Comparison of ENCODE assay signal across 18 cellular contexts in genomic region chr4:140837742-140838141, GRCh38.
"Had no signal": no experiment of that assay in that cellular context is flagged by ENCODE, and none has a peak within 500 bp of the region (broad histone marks: within the 10 kb centered on the region; RNA-seq: fewer than 3 reads in every experiment).

No MANE protein-coding gene starts in this region.

- H3K4me1 Mint-ChIP-seq: activated naive CD8-positive, alpha-beta T cell treated with anti-CD3 and anti-CD28 coated beads, Interleukin-2, amount 10 ng/mL, durations not matched to agents 7 days and 5 days had no signal

- H3K9me3 Mint-ChIP-seq: activated CD8-positive, alpha-beta T cell treated with anti-CD3 and anti-CD28 coated beads for 36 hours; activated naive CD8-positive, alpha-beta T cell treated with anti-CD3 and anti-CD28 coated beads, Interleukin-2, amount 10 ng/mL, durations not matched to agents 7 days and 5 days; activated T-cell treated with anti-CD3 and anti-CD28 coated beads, Interleukin-2, amount 50 U/mL, for 72 hours; dendritic cell treated with granulocyte-macrophage colony-stimulating factor and Interleukin-4, amounts not matched to agents 40 ng/mL and 50 ng/mL, for 4 days; stimulated activated naive CD8-positive, alpha-beta T cell treated with anti-CD3 and anti-CD28 coated beads, Interleukin-15, Interleukin-2, amounts not matched to agents 100 ng/mL and 50 ng/mL, for 24 hours had no signal

- H3K27ac Mint-ChIP-seq: activated CD8-positive, alpha-beta T cell treated with anti-CD3 and anti-CD28 coated beads for 36 hours; activated naive CD8-positive, alpha-beta T cell treated with anti-CD3 and anti-CD28 coated beads, Interleukin-2, amount 10 ng/mL, durations not matched to agents 7 days and 5 days; activated T-cell treated with anti-CD3 and anti-CD28 coated beads, Interleukin-2, amount 50 U/mL, for 72 hours; nephron progenitor cell; stimulated activated naive CD8-positive, alpha-beta T cell treated with anti-CD3 and anti-CD28 coated beads, Interleukin-15, Interleukin-2, amounts not matched to agents 100 ng/mL and 50 ng/mL, for 24 hours had no signal

- H3K36me3 Mint-ChIP-seq: activated naive CD8-positive, alpha-beta T cell treated with anti-CD3 and anti-CD28 coated beads, Interleukin-2, amount 10 ng/mL, durations not matched to agents 7 days and 5 days had no signal

- H3K4me3 Mint-ChIP-seq: activated CD8-positive, alpha-beta T cell treated with anti-CD3 and anti-CD28 coated beads for 36 hours; activated naive CD8-positive, alpha-beta T cell treated with anti-CD3 and anti-CD28 coated beads, Interleukin-2, amount 10 ng/mL, durations not matched to agents 7 days and 5 days; activated T-cell treated with anti-CD3 and anti-CD28 coated beads, Interleukin-2, amount 50 U/mL, for 72 hours; dendritic cell treated with granulocyte-macrophage colony-stimulating factor and Interleukin-4, amounts not matched to agents 40 ng/mL and 50 ng/mL, for 4 days; nephron progenitor cell; stimulated activated naive CD8-positive, alpha-beta T cell treated with anti-CD3 and anti-CD28 coated beads, Interleukin-15, Interleukin-2, amounts not matched to agents 100 ng/mL and 50 ng/mL, for 24 hours had no signal

- ATAC-seq: activated CD8-positive, alpha-beta T cell treated with anti-CD3 and anti-CD28 coated beads for 36 hours; activated T-cell treated with anti-CD3 and anti-CD28 coated beads, Interleukin-2, amount 50 U/mL, for 72 hours; left lung; upper lobe of right lung had no signal

- H3K4me3 ChIP-seq: left lung, sigmoid colon, upper lobe of right lung had no signal

- H3K27me3 Mint-ChIP-seq: dendritic cell treated with granulocyte-macrophage colony-stimulating factor and Interleukin-4, amounts not matched to agents 40 ng/mL and 50 ng/mL, for 4 days; stimulated activated naive CD8-positive, alpha-beta T cell treated with anti-CD3 and anti-CD28 coated beads, Interleukin-15, Interleukin-2, amounts not matched to agents 100 ng/mL and 50 ng/mL, for 24 hours had no signal

- DNase-seq: activated CD8-positive, alpha-beta memory T cell treated with anti-CD3 and anti-CD28 coated beads, Interleukin-2, amount 50 U/mL, for 4 hours; activated CD8-positive, alpha-beta T cell treated with anti-CD3 and anti-CD28 coated beads for 36 hours; activated naive CD8-positive, alpha-beta T cell treated with anti-CD3 and anti-CD28 coated beads, Interleukin-2, amount 10 ng/mL, durations not matched to agents 7 days and 5 days; activated T-cell treated with anti-CD3 and anti-CD28 coated beads, Interleukin-2, amount 50 U/mL, for 72 hours; anterior cingulate cortex; cerebellar nuclear complex; foreskin melanocyte; islet precursor cell; left lung; mesenchymal stem cell; nephron progenitor cell; sigmoid colon; stimulated activated CD4-positive, alpha-beta T cell treated with anti-CD3 and anti-CD28 coated beads, Interleukin-12 subunit alpha, Interleukin-12 subunit beta, amount 100 ng/mL, for 4 hours; stimulated activated CD4-positive, alpha-beta T cell treated with anti-CD3 and anti-CD28 coated beads, Interleukin-2, amount 100 ng/mL, for 48 hours; T-helper 2 cell; upper lobe of right lung had no signal
